14 cellular contexts compared by ENCODE assay signal in genomic region chr1:208047975-208048374, GRCh38.
A peak's percentile ranks its signal among the peaks of the same experiment; 100 is the strongest.
DNase-seq lines count a peak whose midpoint lies in the region; ATAC-seq, FAIRE-seq and TF ChIP-seq lines count a peak whose summit lies in the region.
"Had no signal": no experiment of that assay in that cellular context is flagged by ENCODE, and none has a peak within 500 bp of the region (broad histone marks: within the 10 kb centered on the region; RNA-seq: fewer than 3 reads in every experiment).

No MANE protein-coding gene starts in this region.

- H3K79me2 ChIP-seq in HepG2 (ENCODE audit: insufficient read depth, low read length) = no peaks in the 10 kb centered on the region

- TF ChIP-seq CTCF in AG10803 (conservative IDR thresholded peaks at IDR 0.05; ENCODE audit: low read length) = no peak
- TF ChIP-seq CTCF in dorsolateral prefrontal cortex (IDR thresholded peaks at IDR 0.05 in 54 of 56, conservative IDR thresholded peaks at IDR 0.05 in 2 of 56; ENCODE audit: low read depth in 1 of 56, partially characterized antibody in 56 of 56) = no peak
- no peak for TF ChIP-seq CTCF in HepG2 (CRISPR knock-in tag; IDR thresholded peaks at IDR 0.05)

- no peak for TF ChIP-seq POLR2A in HepG2 (IDR thresholded peaks at IDR 0.05; ENCODE audit: insufficient read depth in 1 of 2, low read depth in 2 of 2, low read length in 2 of 2)

- ATAC-seq in HepG2 = peak; percentile 81
- ATAC-seq in HG02678 (IDR thresholded peaks at IDR 0.05; ENCODE audit: unreplicated experiment) = no peak
- ATAC-seq in GM18909 (IDR thresholded peaks at IDR 0.05; ENCODE audit: poor library complexity, unreplicated experiment) = no peak
- ATAC-seq in GM19324 (IDR thresholded peaks at IDR 0.05; ENCODE audit: low FRiP score, unreplicated experiment) = no peak

- H3K4me1 ChIP-seq in HepG2 (ENCODE audit: insufficient read depth, low read length) (peaks cover 17% of the 10 kb centered on the region), skeletal muscle tissue (ENCODE audit: control insufficient read depth in 3 of 3, insufficient read depth in 3 of 3, low read length in 3 of 3) (peaks cover 26 to 36% (median 34%) of the 10 kb centered on the region in 3 donors)

- no peak overlapping the region for H3K4me3 ChIP-seq in AG10803 (ENCODE audit: low read length)
- H3K4me3 ChIP-seq in dorsolateral prefrontal cortex = no peak overlapping the region
- H3K4me3 ChIP-seq in HepG2 (replicated peaks in 1 of 3; ENCODE audit: insufficient read depth in 1 of 3, low read depth in 2 of 3, low read length in 3 of 3) = peak overlapping the region in 1 of 3 experiments; percentile 32; a peak in 1 of 6 replicates
- H3K4me3 ChIP-seq in skeletal muscle tissue (ENCODE audit: low read length in 3 of 3) = peak overlapping the region in 1 of 3 donors; percentile 22

- H3K27me3 ChIP-seq in dorsolateral prefrontal cortex = no peaks in the 10 kb centered on the region
- no peaks in the 10 kb centered on the region for H3K27me3 ChIP-seq in HepG2 (ENCODE audit: control insufficient read depth in 1 of 2, insufficient read depth in 2 of 2, low read length in 2 of 2)
- no peaks in the 10 kb centered on the region for H3K27me3 ChIP-seq in skeletal muscle tissue (ENCODE audit: control insufficient read depth in 3 of 3, insufficient read depth in 3 of 3, low read length in 3 of 3)

- TF ChIP-seq RAD21 in HepG2 (CRISPR knock-in tag; IDR thresholded peaks at IDR 0.05) = no peak

- 0% methylated on average over 4 of the region's 6 CpGs for WGBS in HepG2 (ENCODE audit: low lambda C conversion rate)

- in situ Hi-C loops in HepG2 (cut with HindIII; ENCODE audit: extremely low pct_ligation_motif_present, low pct_unique_long_range_greater_than_20kb) = no loop called here

- H3K27ac ChIP-seq in dorsolateral prefrontal cortex = peak overlapping the region in 43 of 59 donors; percentile 2 to 75 (median 43)
- peak overlapping the region; percentile 16 for H3K27ac ChIP-seq in HepG2 (ENCODE audit: extremely low read length, insufficient read depth, low read length)
- peak overlapping the region; percentile 80 for H3K27ac ChIP-seq in skeletal muscle tissue (ENCODE audit: low read depth, low read length)

- no peak for FAIRE-seq in HepG2 (lab: Jason Lieb, UNC)

- DNase-seq in AG10803 (ENCODE audit: low read depth) = peak; percentile 54
- no peak for DNase-seq in dorsolateral prefrontal cortex
- no peak for DNase-seq in HepG2 (ENCODE audit: low spot score)
- DNase-seq in DMS53 (lab: John Stamatoyannopoulos, UW) = no peak
- DNase-seq: activated B cell treated with CpG ODN at 0.5 μM for 24 hours; activated T-cell treated with anti-CD3 and anti-CD28 coated beads, Interleukin-2, amount 50 U/mL, for 1 hour; DMS79 treated with DMSO at 0.1 percent for 48 hours; NCI-H1694 treated with DMSO at 0.1 percent for 48 hours; NK-92 treated with Interleukin-12 subunit alpha and Interleukin-12 subunit beta, amount 100 ng/mL, for 24 hours; stimulated activated CD4-positive, alpha-beta T cell treated with anti-CD3 and anti-CD28 coated beads, Interleukin-2, amount 100 ng/mL, for 48 hours had no signal

- H3K36me3 ChIP-seq in HepG2 (replicated peaks in 1 of 2; ENCODE audit: control insufficient read depth in 1 of 2, insufficient read depth in 2 of 2, low read length in 2 of 2) (peaks cover 0 to 4% of the 10 kb centered on the region in 2 experiments; a peak in 2 of 5 replicates), skeletal muscle tissue (ENCODE audit: control insufficient read depth in 3 of 3, insufficient read depth in 3 of 3, low read length in 3 of 3) (peaks cover 34 to 58% (median 39%) of the 10 kb centered on the region in 3 donors)

- POLR2A ChIA-PET in HepG2 (lab: Yijun Ruan, JAX) = no interaction called here

- H3K9ac ChIP-seq in HepG2 (ENCODE audit: insufficient read depth, low read depth, low read length) (no peak overlapping the region), skeletal muscle tissue (ENCODE audit: low read depth in 1 of 3, low read length in 3 of 3) (peak overlapping the region; percentile 34 to 63 (median 54))

- TF ChIP-seq EP300 in HepG2 (IDR thresholded peaks at IDR 0.05; ENCODE audit: low read depth in 2 of 2, low read length in 2 of 2) = no peak
- TF ChIP-seq EP300 in HepG2 (CRISPR knock-in tag; IDR thresholded peaks at IDR 0.05; ENCODE audit: borderline replicate concordance) = no peak

- no TSS peak for BruUV-seq in HepG2 (replicated peaks; lab: Mats Ljungman, UMichigan)

- no peaks in the 10 kb centered on the region for H4K20me1 ChIP-seq in HepG2 (ENCODE audit: insufficient read depth, low read length)

- no peak overlapping the region for H2AFZ ChIP-seq in HepG2 (ENCODE audit: low read length)

- CTCF ChIA-PET in HepG2 (lab: Yijun Ruan, JAX; ENCODE audit: low intra/inter-chr PET ratio, low total read pairs) = no interaction called here

- intact Hi-C loops in dorsolateral prefrontal cortex (cut with DNase I) (no loop called here), HepG2 (cut with micrococcal nuclease; ENCODE audit: unreplicated experiment) (no loop called here)

- peak overlapping the region; percentile 51 for H3K4me2 ChIP-seq in HepG2 (ENCODE audit: low read depth, low read length)

- H3K9me3 ChIP-seq in HepG2 (ENCODE audit: low read length) (no peaks in the 10 kb centered on the region), skeletal muscle tissue (ENCODE audit: control insufficient read depth in 3 of 3, low read length in 3 of 3) (no peaks in the 10 kb centered on the region)

TF ChIP-seq in HepG2, 621 proteins besides CTCF, POLR2A, EP300 and RAD21:
- TF ChIP-seq ZNF772 (CRISPR knock-in tag; IDR thresholded peaks at IDR 0.05) = no peak
- TF ChIP-seq ZNF7 (CRISPR knock-in tag; IDR thresholded peaks at IDR 0.05) = peak; percentile 91
- no peak for TF ChIP-seq CREB3 (CRISPR knock-in tag; IDR thresholded peaks at IDR 0.05)
- TF ChIP-seq MAFK (conservative IDR thresholded peaks at IDR 0.05 in 1 of 2, IDR thresholded peaks at IDR 0.05 in 1 of 2; ENCODE audit: low read length in 2 of 2) = peak; percentile 70 to 74
- TF ChIP-seq MLLT10 (CRISPR knock-in tag; IDR thresholded peaks at IDR 0.05) = no peak
- peak; percentile 48 for TF ChIP-seq MAFF (IDR thresholded peaks at IDR 0.05; ENCODE audit: low read depth, low read length)
- no peak for TF ChIP-seq MAF1 (CRISPR knock-in tag; IDR thresholded peaks at IDR 0.05; ENCODE audit: borderline replicate concordance)

Comparison
In these comparisons a context has a peak if more than half of its experiments do, and no peak if none do; other contexts are left out.
1. H3K27ac ChIP-seq: peak in every context shown above with its lines; median percentile 80 in skeletal muscle tissue; 43 in dorsolateral prefrontal cortex; 16 in HepG2.